22 cellular contexts compared by ENCODE assay signal in genomic region chr5:73828465-73828864, GRCh38.
DNase-seq lines count a peak whose midpoint lies in the region; ATAC-seq, FAIRE-seq and TF ChIP-seq lines count a peak whose summit lies in the region.
"Had no signal": no experiment of that assay in that cellular context is flagged by ENCODE, and none has a peak within 500 bp of the region (broad histone marks: within the 10 kb centered on the region; RNA-seq: fewer than 3 reads in every experiment).

No MANE protein-coding gene starts in this region.

- POLR2A ChIA-PET in HEK293 (lab: Yijun Ruan, JAX) (no interaction called here), K562 (lab: Yijun Ruan, JAX) (interaction anchor here (0.9 kb wide), 1 partner anchor 14 kb away, joined by 3 read pairs; no protein-coding TSS in a partner anchor)

- no peak for FAIRE-seq in K562 (lab: Jason Lieb, UNC)
- FAIRE-seq: A549, GM12878, H1 had no signal

- H4K20me1 ChIP-seq in K562 (replicated peaks; ENCODE audit: control insufficient read depth, insufficient read depth, low read length) = no peaks in the 10 kb centered on the region

- DNase-seq in NCI-H82 (lab: John Stamatoyannopoulos, UW) (peak; percentile 41), NCI-H82 treated with DMSO at 0.1 percent for 48 hours (lab: John Stamatoyannopoulos, UW; ENCODE audit: unreplicated experiment) (no peak), K562 (ENCODE audit: extremely low read depth in 1 of 4, low spot score in 3 of 4) (no peak), osteocyte (ENCODE audit: extremely low spot score, unreplicated experiment) (no peak), caudate nucleus (lab: John Stamatoyannopoulos, UW) (no peak)
- DNase-seq: AML-193; CD4-positive, alpha-beta memory T cell; DMS 273 treated with DMSO at 0.1 percent for 48 hours; DMS53; DND-41; EL; H9 had no signal

- H3K4me2 ChIP-seq in K562 (ENCODE audit: insufficient read depth, low read length) = no peak overlapping the region
- H3K4me2 ChIP-seq: A549 had no signal

- intact Hi-C loops in K562 (cut with micrococcal nuclease) = no loop called here

- no peaks in the 10 kb centered on the region for H3K9me1 ChIP-seq in K562 (ENCODE audit: control insufficient read depth, insufficient read depth, low read length)

- in situ Hi-C loops in K562 (cut with MboI) = no loop called here

- H3K27me3 Mint-ChIP-seq in osteocyte (ENCODE audit: unreplicated experiment) = no peaks in the 10 kb centered on the region

- no peak for TF ChIP-seq RAD21 in K562 (CRISPR knock-in tag; conservative IDR thresholded peaks at IDR 0.05 in 1 of 2, IDR thresholded peaks at IDR 0.05 in 1 of 2)

- H3K4me1 ChIP-seq in HEK293 (ENCODE audit: control insufficient read depth, insufficient read depth, low read length) = peaks cover 7% of the 10 kb centered on the region; the same call in 1 of the 2 replicates
- H3K4me1 ChIP-seq in K562 (replicated peaks in 1 of 2; ENCODE audit: control insufficient read depth in 2 of 2, insufficient read depth in 2 of 2, low read length in 2 of 2) = no peaks in the 10 kb centered on the region

- no peak for TF ChIP-seq EP300 in K562 (IDR thresholded peaks at IDR 0.05; ENCODE audit: low read length)

- peaks cover 0 to 5% of the 10 kb centered on the region in 2 experiments; a peak in 1 of 3 replicates for H3K36me3 ChIP-seq in HEK293 (ENCODE audit: control insufficient read depth in 2 of 2, insufficient read depth in 1 of 2, low read length in 2 of 2)
- H3K36me3 ChIP-seq in K562 (ENCODE audit: control insufficient read depth, insufficient read depth, low read length) = no peaks in the 10 kb centered on the region

- no peak overlapping the region for H3K4me3 Mint-ChIP-seq in osteocyte (ENCODE audit: unreplicated experiment)
- H3K4me3 Mint-ChIP-seq: CD14-positive monocyte; CD4-positive, alpha-beta memory T cell; H9; IgD-negative memory B cell had no signal

- TF ChIP-seq CTCF in HEK293 (tag by site-specific recombination; IDR thresholded peaks at IDR 0.05) (no peak), K562 (IDR thresholded peaks at IDR 0.05 in 2 of 3, conservative IDR thresholded peaks at IDR 0.05 in 1 of 3; ENCODE audit: insufficient read depth in 2 of 3, low read depth in 1 of 3, low read length in 3 of 3) (no peak), osteocyte (IDR thresholded peaks at IDR 0.05) (no peak)

- no peaks in the 10 kb centered on the region for H3K79me2 ChIP-seq in K562 (ENCODE audit: control insufficient read depth, insufficient read depth, low read length)

- no peak overlapping the region for H3K4me3 ChIP-seq in HEK293 (ENCODE audit: low read depth, low read length)
- H3K4me3 ChIP-seq in K562 = no peak overlapping the region
- H3K4me3 ChIP-seq: A549, GM12878 had no signal

- ATAC-seq in K562 (no peak), HG02970 (IDR thresholded peaks at IDR 0.05; ENCODE audit: low FRiP score, unreplicated experiment) (no peak), GM19463 (IDR thresholded peaks at IDR 0.05; ENCODE audit: unreplicated experiment) (no peak)
- ATAC-seq: A549, GM12878 had no signal

- WGBS in K562 (ENCODE audit: insufficient coverage, low coverage, missing lambda C conversion rate) = 0% methylated on average over 3 of the region's 3 CpGs

- no peak for TF ChIP-seq POLR2A in K562 (conservative IDR thresholded peaks at IDR 0.05)

- H3K27me3 ChIP-seq in K562 (ENCODE audit: control insufficient read depth in 2 of 2, insufficient read depth in 2 of 2, low read length in 2 of 2) = peaks cover 2 to 12% of the 10 kb centered on the region in 2 experiments; a peak in 2 of 5 replicates

- H3K4me1 Mint-ChIP-seq in osteocyte (ENCODE audit: unreplicated experiment) = peaks cover 5% of the 10 kb centered on the region
- H3K4me1 Mint-ChIP-seq: CD4-positive, alpha-beta memory T cell; H9; IgD-negative memory B cell had no signal

- H3K36me3 Mint-ChIP-seq in osteocyte (ENCODE audit: unreplicated experiment) = peaks cover 16% of the 10 kb centered on the region
- H3K36me3 Mint-ChIP-seq: CD14-positive monocyte; CD4-positive, alpha-beta memory T cell; IgD-negative memory B cell had no signal

- H2AFZ ChIP-seq in K562 (ENCODE audit: low read depth, low read length) = no peak overlapping the region

- H3K27ac ChIP-seq in HEK293 (ENCODE audit: extremely low read depth, low read depth, low read length) = no peak overlapping the region
- no peak overlapping the region for H3K27ac ChIP-seq in K562 (ENCODE audit: extremely low read depth, low read depth, low read length)
- H3K27ac ChIP-seq in caudate nucleus (ENCODE audit: low read depth, low read length) = no peak overlapping the region
- H3K27ac ChIP-seq: 22Rv1, HL-60 had no signal

- H3K9me3 Mint-ChIP-seq in osteocyte (ENCODE audit: unreplicated experiment) = no peaks in the 10 kb centered on the region
- H3K9me3 Mint-ChIP-seq: H9, IgD-negative memory B cell had no signal

- no peak overlapping the region for H3K9ac ChIP-seq in K562 (ENCODE audit: insufficient read depth in 1 of 2, low read depth in 2 of 2, low read length in 2 of 2)

- CTCF ChIA-PET in HEK293 (lab: Yijun Ruan, JAX) = no interaction called here
- CTCF ChIA-PET in K562 (lab: Yijun Ruan, JAX; ENCODE audit: low intra/inter-chr PET ratio) = no interaction called here

- H3K27ac Mint-ChIP-seq in osteocyte (ENCODE audit: unreplicated experiment) = peak overlapping the region; percentile 0
- H3K27ac Mint-ChIP-seq: CD4-positive, alpha-beta memory T cell; H9; IgD-negative memory B cell had no signal

- no TSS peak for BruUV-seq in K562 (replicated peaks; lab: Mats Ljungman, UMichigan)

- H3K9me3 ChIP-seq in HEK293 (ENCODE audit: control insufficient read depth, insufficient read depth, low read depth, low read length) = no peaks in the 10 kb centered on the region
- no peaks in the 10 kb centered on the region for H3K9me3 ChIP-seq in K562 (replicated peaks; ENCODE audit: control insufficient read depth, insufficient read depth, low read depth, low read length)
- H3K9me3 ChIP-seq: A549 had no signal

TF ChIP-seq in HEK293, 187 proteins besides CTCF, POLR2A, EP300 and RAD21 (continues in another document):
- no peak for TF ChIP-seq ZNF654 (tag by site-specific recombination; IDR thresholded peaks at IDR 0.05; ENCODE audit: low read depth)
- TF ChIP-seq ZNF157 (tag by site-specific recombination; IDR thresholded peaks at IDR 0.05) = no peak
- no peak for TF ChIP-seq INSM2 (tag by site-specific recombination; IDR thresholded peaks at IDR 0.05)
- no peak for TF ChIP-seq ZNF48 (tag by site-specific recombination; IDR thresholded peaks at IDR 0.05)
- TF ChIP-seq ZNF704 (tag by site-specific recombination; IDR thresholded peaks at IDR 0.05) = no peak

TF ChIP-seq in K562, 482 proteins besides CTCF, POLR2A, EP300 and RAD21:
- TF ChIP-seq MCM7 (IDR thresholded peaks at IDR 0.05) (peak in 1 of 2 experiments; percentile 41; a peak in 1 of 4 replicates), BRCA1 (IDR thresholded peaks at IDR 0.05) (no peak), BRCA1 (CRISPR knock-in tag; IDR thresholded peaks at IDR 0.05) (no peak), ZNF512 (tag; IDR thresholded peaks at IDR 0.05) (peak; percentile 88), FOXP1 (CRISPR knock-in tag; IDR thresholded peaks at IDR 0.05) (no peak)
